In genomic region chr7:92953657-92954056, GRCh38 we compare ENCODE assay signal across 11 cellular contexts.
DNase-seq lines count a peak whose midpoint lies in the region; ATAC-seq and TF ChIP-seq lines count a peak whose summit lies in the region.
"Had no signal": no experiment of that assay in that cellular context is flagged by ENCODE, and none has a peak within 500 bp of the region (broad histone marks: within the 10 kb centered on the region; RNA-seq: fewer than 3 reads in every experiment).

No MANE protein-coding gene starts in this region.

- H3K4me3 Mint-ChIP-seq in type B pancreatic cell, result peak overlapping the region; percentile 39
- H3K4me3 Mint-ChIP-seq: activated naive CD4-positive, alpha-beta T cell treated with anti-CD3 and anti-CD28 coated beads, Interleukin-2, amount 10 ng/mL, durations not matched to agents 7 days and 5 days; endodermal cell had no signal

- H3K4me1 Mint-ChIP-seq in type B pancreatic cell (ENCODE audit: unreplicated experiment), result peaks cover 6% of the 10 kb centered on the region
- H3K4me1 Mint-ChIP-seq: activated naive CD4-positive, alpha-beta T cell treated with anti-CD3 and anti-CD28 coated beads, Interleukin-2, amount 10 ng/mL, durations not matched to agents 7 days and 5 days had no signal

- DNase-seq in stimulated activated CD4-positive, alpha-beta T cell treated with anti-CD3 and anti-CD28 coated beads, Interleukin-15, amount 100 ng/mL, for 24 hours, result peak; percentile 33
- no peak for DNase-seq in stimulated activated CD4-positive, alpha-beta T cell treated with anti-CD3 and anti-CD28 coated beads, Interleukin-2, amount 100 ng/mL, for 24 hours
- DNase-seq in NCI-H510A (lab: John Stamatoyannopoulos, UW) (peak; percentile 11), type B pancreatic cell (ENCODE audit: extremely low spot score, unreplicated experiment) (no peak), DMS 273 (lab: John Stamatoyannopoulos, UW; ENCODE audit: unreplicated experiment) (no peak)
- DNase-seq: activated naive CD4-positive, alpha-beta T cell treated with anti-CD3 and anti-CD28 coated beads, Interleukin-2, amount 10 ng/mL, durations not matched to agents 7 days and 5 days; endodermal cell; posterior cingulate gyrus had no signal

- peak overlapping the region; percentile 91 for H3K27ac Mint-ChIP-seq in type B pancreatic cell
- H3K27ac Mint-ChIP-seq: activated naive CD4-positive, alpha-beta T cell treated with anti-CD3 and anti-CD28 coated beads, Interleukin-2, amount 10 ng/mL, durations not matched to agents 7 days and 5 days; endodermal cell had no signal

- no peaks in the 10 kb centered on the region for H3K36me3 Mint-ChIP-seq in type B pancreatic cell
- H3K36me3 Mint-ChIP-seq: activated naive CD4-positive, alpha-beta T cell treated with anti-CD3 and anti-CD28 coated beads, Interleukin-2, amount 10 ng/mL, durations not matched to agents 7 days and 5 days had no signal

- no peak for TF ChIP-seq CTCF in type B pancreatic cell (conservative IDR thresholded peaks at IDR 0.05)

- ATAC-seq in esophagus mucosa (peak; percentile 62), GM19455 (IDR thresholded peaks at IDR 0.05; ENCODE audit: unreplicated experiment) (no peak)
- ATAC-seq: gastroesophageal sphincter had no signal

- H3K9me3 Mint-ChIP-seq in type B pancreatic cell, result peaks cover 18% of the 10 kb centered on the region

- no peaks in the 10 kb centered on the region for H3K27me3 Mint-ChIP-seq in type B pancreatic cell
- H3K27me3 Mint-ChIP-seq: activated naive CD4-positive, alpha-beta T cell treated with anti-CD3 and anti-CD28 coated beads, Interleukin-2, amount 10 ng/mL, durations not matched to agents 7 days and 5 days had no signal

Comparison
In these comparisons a context has a peak if more than half of its experiments do, and no peak if none do; other contexts are left out.
1. DNase-seq: peak in stimulated activated CD4-positive, alpha-beta T cell treated with anti-CD3 and anti-CD28 coated beads, Interleukin-15, amount 100 ng/mL, for 24 hours (single experiment) and NCI-H510A (single experiment); none in stimulated activated CD4-positive, alpha-beta T cell treated with anti-CD3 and anti-CD28 coated beads, Interleukin-2, amount 100 ng/mL, for 24 hours (0 of 2), type B pancreatic cell (single experiment) and DMS 273 (single experiment).